In the genomic region with DNA sequence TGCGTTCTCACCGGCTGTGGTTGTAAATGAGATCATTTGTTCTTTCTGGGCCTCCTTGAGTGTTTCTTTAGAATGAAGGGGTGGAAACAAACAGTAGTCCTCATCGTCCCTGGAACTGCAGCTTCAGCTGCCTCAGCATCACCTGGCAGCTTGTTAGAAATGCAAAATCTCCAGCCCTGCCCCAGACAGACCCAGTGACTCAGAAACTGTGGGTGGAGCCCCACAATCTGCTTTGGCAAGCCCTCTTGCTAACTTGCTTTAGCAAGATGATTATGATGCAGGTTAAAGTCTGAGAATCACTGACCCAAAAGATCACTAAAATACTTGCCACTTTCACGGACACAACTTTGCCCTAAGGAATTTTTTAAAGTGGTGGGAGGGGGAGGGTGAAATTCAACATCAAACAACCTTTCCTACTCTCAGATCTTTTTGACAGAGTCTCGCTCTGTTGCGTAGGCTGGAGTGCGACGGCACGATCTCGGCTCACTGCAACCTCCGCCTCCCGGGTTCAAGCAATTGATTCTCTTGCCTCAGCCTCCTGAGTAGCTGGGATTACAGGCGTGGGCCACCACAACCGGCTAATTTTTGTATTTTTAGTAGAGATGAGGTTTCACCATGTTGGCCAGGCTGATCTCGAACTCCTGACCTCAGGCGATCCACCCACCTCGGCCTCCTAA, we compare ENCODE assay signal across 11 cellular contexts.
A peak's percentile ranks its signal among the peaks of the same experiment; 100 is the strongest.
DNase-seq lines count a peak whose midpoint lies in the region; ATAC-seq and TF ChIP-seq lines count a peak whose summit lies in the region.
"Had no signal": no experiment of that assay in that cellular context is flagged by ENCODE, and none has a peak within 500 bp of the region (broad histone marks: within the 10 kb centered on the region; RNA-seq: fewer than 3 reads in every experiment).

No MANE protein-coding gene starts in this region.

- H3K27me3 ChIP-seq in gastroesophageal sphincter (peaks cover 41% of the 10 kb centered on the region), mesendoderm (ENCODE audit: insufficient read depth, low read length, poor library complexity) (no peaks in the 10 kb centered on the region), Karpas-422 (ENCODE audit: low read length) (no peaks in the 10 kb centered on the region)
- H3K27me3 ChIP-seq: brain microvascular endothelial cell had no signal

- H2AFZ ChIP-seq in Karpas-422 (ENCODE audit: low read length), result no peak overlapping the region

- H2BK15ac ChIP-seq in mesendoderm (replicated peaks; ENCODE audit: low read depth), result no peak overlapping the region

- TF ChIP-seq EP300 in gastroesophageal sphincter (IDR thresholded peaks at IDR 0.05), result no peak

- H3K4me3 ChIP-seq in gastroesophageal sphincter (no peak overlapping the region), mesendoderm (ENCODE audit: low read length) (no peak overlapping the region), Karpas-422 (ENCODE audit: low read length) (no peak overlapping the region)
- H3K4me3 ChIP-seq: HAP-1 had no signal

- H3K9me2 ChIP-seq in Karpas-422 (replicated peaks; ENCODE audit: insufficient read depth, low read length), result no peaks in the 10 kb centered on the region

- peak overlapping the region; percentile 64 for H3K18ac ChIP-seq in mesendoderm (ENCODE audit: low read length)

- no peaks in the 10 kb centered on the region for H4K20me1 ChIP-seq in Karpas-422 (ENCODE audit: insufficient read depth, low read depth, low read length)

- no peaks in the 10 kb centered on the region for H3K36me3 ChIP-seq in gastroesophageal sphincter
- H3K36me3 ChIP-seq in mesendoderm (ENCODE audit: control insufficient read depth, insufficient read depth, low read length), result no peaks in the 10 kb centered on the region
- no peaks in the 10 kb centered on the region for H3K36me3 ChIP-seq in Karpas-422 (ENCODE audit: insufficient read depth, low read length)
- H3K36me3 ChIP-seq: brain microvascular endothelial cell, HAP-1 had no signal

- ATAC-seq in gastroesophageal sphincter (peak; percentile 48), HG03135 (IDR thresholded peaks at IDR 0.05; ENCODE audit: unreplicated experiment) (no peak)

- H3K4ac ChIP-seq in mesendoderm (ENCODE audit: low read depth, low read length), result no peak overlapping the region

- DNase-seq in AG08395 (ENCODE audit: low spot score) (peak; percentile 41), NCI-H69 (lab: John Stamatoyannopoulos, UW) (peak; percentile 23), mesendoderm (peak; percentile 84), Karpas-422 (no peak), NCI-H1092 treated with DMSO at 0.1 percent for 48 hours (lab: John Stamatoyannopoulos, UW) (no peak)
- DNase-seq in stimulated activated CD4-positive, alpha-beta T cell treated with anti-CD3 and anti-CD28 coated beads, Interleukin-1b, Interleukin-23, amount 100 ng/mL, for 48 hours, result no peak
- DNase-seq: AML-193, brain microvascular endothelial cell had no signal

- no peak for TF ChIP-seq POLR2A in gastroesophageal sphincter (IDR thresholded peaks at IDR 0.05)

- H3K4me2 ChIP-seq in mesendoderm (ENCODE audit: low read length), result peak overlapping the region; percentile 42
- no peak overlapping the region for H3K4me2 ChIP-seq in Karpas-422 (ENCODE audit: low read depth, low read length, poor library complexity, severe bottlenecking)

- H2BK5ac ChIP-seq in mesendoderm (ENCODE audit: low read length), result no peak overlapping the region

- H2BK120ac ChIP-seq in mesendoderm (ENCODE audit: low read depth, low read length), result no peak overlapping the region

- H2AK5ac ChIP-seq in mesendoderm (ENCODE audit: low read length), result no peak overlapping the region

- H3K27ac ChIP-seq in gastroesophageal sphincter (no peak overlapping the region), mesendoderm (ENCODE audit: low read depth, low read length) (no peak overlapping the region), Karpas-422 (ENCODE audit: low read length) (no peak overlapping the region)
- H3K27ac ChIP-seq: brain microvascular endothelial cell had no signal

- TF ChIP-seq CTCF in gastroesophageal sphincter (IDR thresholded peaks at IDR 0.05), result no peak

- no peak overlapping the region for H4K8ac ChIP-seq in mesendoderm (ENCODE audit: low read depth, low read length)

- no peak overlapping the region for H3K23ac ChIP-seq in mesendoderm (ENCODE audit: low read length)

- 46 to 64% methylated on average over 7 to 13 of the region's 17 CpGs for WGBS in gastroesophageal sphincter (ENCODE audit: low coverage in 1 of 2), 2 donors
- no CpG with 5 or more reads among the region's 17 CpGs for WGBS in mesendoderm (ENCODE audit: extremely low coverage, insufficient coverage, low lambda C conversion rate)

- H3K56ac ChIP-seq in mesendoderm (ENCODE audit: low read length), result peak overlapping the region; percentile 29

- no peaks in the 10 kb centered on the region for H3K79me1 ChIP-seq in mesendoderm (ENCODE audit: low read length)

- H3K9me3 ChIP-seq in gastroesophageal sphincter (no peaks in the 10 kb centered on the region), Karpas-422 (ENCODE audit: low read length) (no peaks in the 10 kb centered on the region)
- H3K9me3 ChIP-seq: HAP-1 had no signal

- H3K79me2 ChIP-seq in mesendoderm (ENCODE audit: control insufficient read depth, insufficient read depth, low read length) (no peaks in the 10 kb centered on the region), Karpas-422 (ENCODE audit: low read length) (no peaks in the 10 kb centered on the region)

- H3K4me1 ChIP-seq in gastroesophageal sphincter (peaks cover 0 to 7% (median 0%) of the 10 kb centered on the region in 3 donors), mesendoderm (ENCODE audit: control insufficient read depth, low read depth, low read length) (peaks cover 2% of the 10 kb centered on the region), Karpas-422 (ENCODE audit: low read length) (no peaks in the 10 kb centered on the region)
- H3K4me1 ChIP-seq: HAP-1 had no signal

- H4K5ac ChIP-seq in mesendoderm (ENCODE audit: low read length), result no peak overlapping the region

- H3K9ac ChIP-seq in mesendoderm (ENCODE audit: low read length) (no peak overlapping the region), Karpas-422 (ENCODE audit: low read length) (no peak overlapping the region)

Comparison
In these comparisons a context has a peak if more than half of its experiments do, and no peak if none do; other contexts are left out.
1. DNase-seq: peak in AG08395 (single experiment), NCI-H69 (single experiment) and mesendoderm (single experiment); none in Karpas-422 (single experiment), NCI-H1092 treated with DMSO at 0.1 percent for 48 hours (single experiment) and stimulated activated CD4-positive, alpha-beta T cell treated with anti-CD3 and anti-CD28 coated beads, Interleukin-1b, Interleukin-23, amount 100 ng/mL, for 48 hours (single experiment).